Comparison of ENCODE assay signal across 22 cellular contexts in genomic region chr4:149072359-149072758, GRCh38.
DNase-seq lines count a peak whose midpoint lies in the region; TF ChIP-seq lines count a peak whose summit lies in the region.
"Had no signal": no experiment of that assay in that cellular context is flagged by ENCODE, and none has a peak within 500 bp of the region (broad histone marks: within the 10 kb centered on the region; RNA-seq: fewer than 3 reads in every experiment).

No MANE protein-coding gene starts in this region.

- peak; percentile 63 for DNase-seq in A673 (ENCODE audit: low spot score)
- DNase-seq in COLO829 (ENCODE audit: low spot score) = peak; percentile 48
- peak; percentile 56 for DNase-seq in foreskin melanocyte
- DNase-seq in MCF 10A (ENCODE audit: unreplicated experiment) = no peak
- no peak for DNase-seq in DMS 273 (lab: John Stamatoyannopoulos, UW; ENCODE audit: unreplicated experiment)
- DNase-seq in DMS 273 treated with DMSO at 0.1 percent for 48 hours (lab: John Stamatoyannopoulos, UW) = no peak
- DNase-seq: ACHN; BE2C; CD4-positive, alpha-beta T cell; CD8-positive, alpha-beta T cell; COR-L47; DMS153; DMS53; DMS79; DND-41; EL; GDM1 had no signal

- H3K36me3 Mint-ChIP-seq in MCF 10A (ENCODE audit: insufficient read depth, unreplicated experiment) = no peaks in the 10 kb centered on the region
- H3K36me3 Mint-ChIP-seq: CD8-positive, alpha-beta T cell had no signal

- H3K9me3 ChIP-seq in A673 (ENCODE audit: low read depth, low read length, poor library complexity, severe bottlenecking) = peaks cover 16% of the 10 kb centered on the region
- H3K9me3 ChIP-seq: A549, BE2C had no signal

- H3K4me1 ChIP-seq in A673 (ENCODE audit: insufficient read depth, low read length, poor library complexity, severe bottlenecking) = no peaks in the 10 kb centered on the region
- H3K4me1 ChIP-seq: A549, BE2C had no signal

- no TSS peak for BruUV-seq in A673 (replicated peaks; lab: Mats Ljungman, UMichigan)
- BruUV-seq in MCF 10A (replicated peaks; lab: Mats Ljungman, UMichigan) = no TSS peak

- intact Hi-C loops in A673 (cut with micrococcal nuclease; ENCODE audit: unreplicated experiment) (no loop called here), MCF 10A (cut with micrococcal nuclease) (no loop called here)

- no peak overlapping the region for H3K4me3 Mint-ChIP-seq in MCF 10A (ENCODE audit: unreplicated experiment)
- H3K4me3 Mint-ChIP-seq: CD4-positive, alpha-beta T cell; CD8-positive, alpha-beta T cell had no signal

- no peaks in the 10 kb centered on the region for H3K27me3 Mint-ChIP-seq in MCF 10A (ENCODE audit: insufficient read depth, unreplicated experiment)
- H3K27me3 Mint-ChIP-seq: CD4-positive, alpha-beta T cell had no signal

- TF ChIP-seq CTCF in A673 (conservative IDR thresholded peaks at IDR 0.05; ENCODE audit: low read depth, low read length) (no peak), MCF 10A (IDR thresholded peaks at IDR 0.05; ENCODE audit: unreplicated experiment) (no peak)

- no peak overlapping the region for H3K4me3 ChIP-seq in A673 (ENCODE audit: low read depth, low read length, poor library complexity, severe bottlenecking)
- H3K4me3 ChIP-seq: A549; BLaER1 treated with 17β-estradiol and CSF1 and Interleukin-3, amounts not matched to agents 10 nM and 100 nM; GM12878 had no signal

- no peaks in the 10 kb centered on the region for H3K4me1 Mint-ChIP-seq in MCF 10A (ENCODE audit: insufficient read depth, unreplicated experiment)

- CTCF ChIA-PET in A673 (lab: Charles Lee) = no interaction called here
- CTCF ChIA-PET in MCF 10A (lab: Yijun Ruan, JAX) = no interaction called here

- H3K9me3 Mint-ChIP-seq in MCF 10A (ENCODE audit: unreplicated experiment) = peaks cover 5% of the 10 kb centered on the region

- no peak overlapping the region for H3K27ac ChIP-seq in A673 (ENCODE audit: low read depth, low read length, poor library complexity, severe bottlenecking)
- H3K27ac ChIP-seq: 22Rv1; A549; BLaER1 treated with 17β-estradiol and CSF1 and Interleukin-3, amounts not matched to agents 10 nM and 100 nM; C4-2B had no signal

- H3K27me3 ChIP-seq in A673 (replicated peaks; ENCODE audit: insufficient read depth, low read depth, low read length, poor library complexity) = no peaks in the 10 kb centered on the region
- H3K27me3 ChIP-seq: BE2C; BLaER1 treated with 17β-estradiol and CSF1 and Interleukin-3, amounts not matched to agents 10 nM and 100 nM had no signal

- H3K27ac Mint-ChIP-seq in MCF 10A (ENCODE audit: low read depth, unreplicated experiment) = no peak overlapping the region
- H3K27ac Mint-ChIP-seq: CD4-positive, alpha-beta T cell; CD8-positive, alpha-beta T cell had no signal

- POLR2A ChIA-PET in A673 (lab: Charles Lee; ENCODE audit: low non-redundant PET) (no interaction called here), MCF 10A (lab: Yijun Ruan, JAX) (no interaction called here)

- H3K36me3 ChIP-seq in A673 (ENCODE audit: insufficient read depth, low read length, poor library complexity, severe bottlenecking) = no peaks in the 10 kb centered on the region
- H3K36me3 ChIP-seq: BE2C; BLaER1 treated with 17β-estradiol and CSF1 and Interleukin-3, amounts not matched to agents 10 nM and 100 nM had no signal

Comparison
In these comparisons a context has a peak if more than half of its experiments do, and no peak if none do; other contexts are left out.
1. DNase-seq: peak in A673 (single experiment), COLO829 (single experiment) and foreskin melanocyte (single experiment); none in MCF 10A (single experiment), DMS 273 (single experiment) and DMS 273 treated with DMSO at 0.1 percent for 48 hours (single experiment).